8 cellular contexts compared by ENCODE assay signal in genomic region chr16:19717781-19718623, GRCh38. TPM values are rescaled to one million over a fixed set of nuclear protein-coding genes. Genes with fewer than 3 reads are reported as not detected.
A peak's percentile ranks its signal among the peaks of the same experiment; 100 is the strongest.
DNase-seq lines count a peak whose midpoint lies in the region; TF ChIP-seq lines count a peak whose summit lies in the region.

TSS of gene IQCK (plus strand) at chr16:19718271. CDS start at chr16:19718307, 36 bp downstream.
TSS of gene KNOP1 (minus strand) at chr16:19718227. CDS start at chr16:19715035, 3,192 bp downstream.

- H3K27ac Mint-ChIP-seq in H9, result peak within 1 kb of the TSS; percentile 97 to 99 (median 99)
- H3K27ac Mint-ChIP-seq in activated naive CD4-positive, alpha-beta T cell treated with anti-CD3 and anti-CD28 coated beads, Interleukin-2, amount 50 U/mL, for 24 hours, result peak within 1 kb of the TSS; percentile 91

- peaks cover 40 to 61% of the 10 kb centered on the region in 2 experiments for H3K4me1 Mint-ChIP-seq in H9
- peaks cover 38% of the 10 kb centered on the region for H3K4me1 Mint-ChIP-seq in activated naive CD4-positive, alpha-beta T cell treated with anti-CD3 and anti-CD28 coated beads, Interleukin-2, amount 50 U/mL, for 24 hours

- TF ChIP-seq CTCF in H9 (conservative IDR thresholded peaks at IDR 0.05), result no peak

- H4K20me1 ChIP-seq in H9 (ENCODE audit: control insufficient read depth, insufficient read depth, insufficient read length), result no peaks in the 10 kb centered on the region

- peak; percentile 62 for DNase-seq in GM04504 (ENCODE audit: low read depth)
- peak; percentile 91 for DNase-seq in H9
- DNase-seq in M059J (ENCODE audit: low read depth), result peak; percentile 83
- DNase-seq in SK-N-DZ (ENCODE audit: low spot score), result peak; percentile 91
- DNase-seq in glomerular endothelial cell (ENCODE audit: extremely low read depth, low read depth, low spot score), result no peak
- peak; percentile 79 for DNase-seq in occipital lobe (lab: John Stamatoyannopoulos, UW)
- DNase-seq in superior temporal gyrus (ENCODE audit: extremely low spot score), result peak; percentile 90

- H4K8ac ChIP-seq in H9 (replicated peaks; ENCODE audit: insufficient read length, low read depth, low read length), result no peak within 1 kb of the TSS

- peak within 1 kb of the TSS; percentile 88 for H3K18ac ChIP-seq in H9 (ENCODE audit: insufficient read length, low read depth, low read length)

- no peak within 1 kb of the TSS for H2AK5ac ChIP-seq in H9 (ENCODE audit: insufficient read length, low read length)

- no CpG with 5 or more reads among the region's 88 CpGs for WGBS in H9 (ENCODE audit: extremely low coverage, insufficient read length, low lambda C conversion rate)

- H3K56ac ChIP-seq in H9 (ENCODE audit: insufficient read length, low read depth, low read length), result no peak within 1 kb of the TSS

- no peak within 1 kb of the TSS for H2BK12ac ChIP-seq in H9 (ENCODE audit: insufficient read length, low read depth, low read length)

- peak within 1 kb of the TSS; percentile 12 for H3K27ac ChIP-seq in H9 (ENCODE audit: insufficient read length, low read depth, low read length)

- H3K4ac ChIP-seq in H9 (ENCODE audit: low read depth, low read length), result no peak within 1 kb of the TSS; the same call in 1 of the 2 replicates

- no peak within 1 kb of the TSS for H2BK20ac ChIP-seq in H9 (ENCODE audit: low read depth, low read length, poor library complexity, severe bottlenecking)

- peak within 1 kb of the TSS; percentile 98 to 99 for H3K4me3 Mint-ChIP-seq in H9
- peak within 1 kb of the TSS; percentile 95 for H3K4me3 Mint-ChIP-seq in activated naive CD4-positive, alpha-beta T cell treated with anti-CD3 and anti-CD28 coated beads, Interleukin-2, amount 50 U/mL, for 24 hours

- peaks cover 7% of the 10 kb centered on the region for H3K23me2 ChIP-seq in H9 (ENCODE audit: insufficient read length, low read depth, low read length, poor library complexity, severe bottlenecking)

- peak within 1 kb of the TSS; percentile 94 for H3K9ac ChIP-seq in H9 (ENCODE audit: extremely low read depth, insufficient read length, low read length)

- no peak within 1 kb of the TSS for H2BK120ac ChIP-seq in H9 (ENCODE audit: low read depth, low read length, poor library complexity, severe bottlenecking)

- peaks cover 4% of the 10 kb centered on the region for H3K79me1 ChIP-seq in H9 (ENCODE audit: insufficient read depth, low read depth, low read length, poor library complexity, severe bottlenecking)

- H3K23ac ChIP-seq in H9 (ENCODE audit: insufficient read length, low read depth, low read length), result no peak within 1 kb of the TSS

- H3K9me3 ChIP-seq in H9 (ENCODE audit: control insufficient read depth, low read depth, low read length), result no peaks in the 10 kb centered on the region

- H3K27me3 ChIP-seq in H9 (ENCODE audit: insufficient read depth, low read length), result no peaks in the 10 kb centered on the region

- no peaks in the 10 kb centered on the region for H3K9me3 Mint-ChIP-seq in H9
- no peaks in the 10 kb centered on the region for H3K9me3 Mint-ChIP-seq in activated naive CD4-positive, alpha-beta T cell treated with anti-CD3 and anti-CD28 coated beads, Interleukin-2, amount 50 U/mL, for 24 hours

- no peak within 1 kb of the TSS for H2BK15ac ChIP-seq in H9 (ENCODE audit: low read depth, low read length)

- peak within 1 kb of the TSS; percentile 83 for H2AFZ ChIP-seq in H9 (ENCODE audit: low read length)

- H3K4me1 ChIP-seq in H9 (ENCODE audit: insufficient read depth, low read length), result peaks cover 6% of the 10 kb centered on the region; the same call in 1 of the 2 replicates

- H3K14ac ChIP-seq in H9 (ENCODE audit: insufficient read depth, low read length), result peak within 1 kb of the TSS; percentile 91; the same call in 1 of the 2 replicates

- peaks cover 32 to 41% (median 32%) of the 10 kb centered on the region in 3 experiments for H3K36me3 Mint-ChIP-seq in H9 (ENCODE audit: insufficient read depth in 1 of 3, low read depth in 3 of 3)
- peaks cover 10% of the 10 kb centered on the region for H3K36me3 Mint-ChIP-seq in activated naive CD4-positive, alpha-beta T cell treated with anti-CD3 and anti-CD28 coated beads, Interleukin-2, amount 50 U/mL, for 24 hours

- no peak within 1 kb of the TSS for H2BK5ac ChIP-seq in H9 (ENCODE audit: insufficient read length, low read length)

- H3T11ph ChIP-seq in H9 (ENCODE audit: low read length), result no peak within 1 kb of the TSS

- no peak within 1 kb of the TSS for H4K91ac ChIP-seq in H9 (ENCODE audit: insufficient read length, low read depth, low read length)

- no peaks in the 10 kb centered on the region for H3K27me3 Mint-ChIP-seq in H9 (ENCODE audit: low read depth)
- H3K27me3 Mint-ChIP-seq in activated naive CD4-positive, alpha-beta T cell treated with anti-CD3 and anti-CD28 coated beads, Interleukin-2, amount 50 U/mL, for 24 hours, result no peaks in the 10 kb centered on the region

- H3K4me2 ChIP-seq in H9 (ENCODE audit: insufficient read depth, insufficient read length, low read length), result peak within 1 kb of the TSS; percentile 99

- H3K79me2 ChIP-seq in H9 (ENCODE audit: insufficient read depth, low read length), result peaks cover 29% of the 10 kb centered on the region

- no peak within 1 kb of the TSS for H4K5ac ChIP-seq in H9 (ENCODE audit: insufficient read length, low read depth, low read length)

RNA-seq across cellular contexts. Expression of gene IQCK, which starts in this region (rescaled TPM):
- total RNA-seq in H9 (2021) (5.8 and 9.0 TPM in 2 replicates), glomerular endothelial cell (36.1 and 52.3 TPM in 2 replicates), occipital lobe (10.8 TPM)
- 6.9 and 9.7 TPM in 2 replicates for total RNA-seq in M059J (2014; rRNA removed; shearing (Covaris generic))
- 5.8 and 7.0 TPM in 2 replicates for polyA plus RNA-seq in SK-N-DZ (2014; cell fraction: cytosol; rRNA removed)
- 7.5 and 13.1 TPM in 2 replicates for polyA plus RNA-seq in SK-N-DZ (2014; cell fraction: nucleus; rRNA removed)

RNA-seq across cellular contexts. Expression of gene KNOP1, which starts in this region (rescaled TPM):
- total RNA-seq in H9 (2021), result 88.4 and 93.9 TPM in 2 replicates
- total RNA-seq in M059J (2014; rRNA removed; shearing (Covaris generic)), result 10.3 and 13.6 TPM in 2 replicates
- polyA plus RNA-seq in SK-N-DZ (2014; cell fraction: cytosol; rRNA removed), result 29.6 and 40.8 TPM in 2 replicates
- 27.0 and 29.2 TPM in 2 replicates for polyA plus RNA-seq in SK-N-DZ (2014; cell fraction: nucleus; rRNA removed)
- total RNA-seq in glomerular endothelial cell, result 23.2 and 29.0 TPM in 2 replicates
- 20.1 TPM for total RNA-seq in occipital lobe
